In the genomic region with DNA sequence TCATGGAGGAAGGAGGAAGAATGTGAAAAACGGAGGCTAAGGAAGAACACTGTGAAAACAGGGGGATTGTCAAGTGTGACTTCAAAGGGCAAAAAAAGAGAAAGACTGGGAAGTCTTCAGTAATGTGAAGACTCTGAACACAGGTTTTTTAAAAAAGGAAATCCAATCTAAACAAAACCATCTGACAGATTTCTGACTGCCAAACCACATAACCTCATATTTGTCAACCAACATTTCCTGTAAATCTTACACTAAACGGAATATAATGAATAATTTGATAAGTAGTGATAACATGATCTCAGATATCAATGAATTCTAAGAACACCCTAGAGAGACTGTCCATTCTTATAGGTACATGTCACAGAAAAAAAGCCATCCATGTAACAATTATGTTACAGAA, we compare ENCODE assay signal across 22 cellular contexts.
"Had no signal": no experiment of that assay in that cellular context is flagged by ENCODE, and none has a peak within 500 bp of the region (broad histone marks: within the 10 kb centered on the region; RNA-seq: fewer than 3 reads in every experiment).

No MANE protein-coding gene starts in this region.

- H3K4me1 ChIP-seq: adrenal gland, pancreas, sigmoid colon, upper lobe of right lung had no signal

- H3K4me2 ChIP-seq: neural progenitor cell had no signal

- H3K27me3 ChIP-seq: adrenal gland, dorsolateral prefrontal cortex, gastroesophageal sphincter, neural progenitor cell, pancreas, sigmoid colon, upper lobe of right lung had no signal

- H2AFZ ChIP-seq: neural progenitor cell had no signal

- H3K27ac ChIP-seq: adrenal gland, dorsolateral prefrontal cortex, gastroesophageal sphincter, neural progenitor cell, pancreas, sigmoid colon, SK-N-MC, thoracic aorta, upper lobe of right lung had no signal

- H3K4me3 ChIP-seq: adrenal gland, dorsolateral prefrontal cortex, gastroesophageal sphincter, neural progenitor cell, pancreas, sigmoid colon, SK-N-MC, thoracic aorta, upper lobe of right lung had no signal

- H3K9me3 ChIP-seq: adrenal gland, gastroesophageal sphincter, pancreas, sigmoid colon, thoracic aorta, upper lobe of right lung had no signal

- H3K36me3 ChIP-seq: adrenal gland, gastroesophageal sphincter, neural progenitor cell, pancreas, sigmoid colon, thoracic aorta, upper lobe of right lung had no signal

- DNase-seq: activated CD4-positive, alpha-beta memory T cell treated with anti-CD3 and anti-CD28 coated beads for 36 hours; activated CD4-positive, alpha-beta T cell treated with anti-CD3 and anti-CD28 coated beads for 1 hour; activated CD8-positive, alpha-beta memory T cell treated with anti-CD3 and anti-CD28 coated beads, Interleukin-2, amount 10 ng/mL, durations not matched to agents 7 days and 5 days; activated naive CD4-positive, alpha-beta T cell treated with anti-CD3 and anti-CD28 coated beads, Interleukin-2, amount 50 U/mL, for 16 hours; activated T-cell treated with anti-CD3 and anti-CD28 coated beads, Interleukin-2, amount 50 U/mL, for 1 hour; adrenal gland; cerebellar nuclear complex; dorsolateral prefrontal cortex; endodermal cell; left colon; naive B cell; pancreas; sigmoid colon; stimulated activated CD4-positive, alpha-beta T cell treated with anti-CD3 and anti-CD28 coated beads, Interleukin-12 subunit alpha, Interleukin-12 subunit beta, amount 100 ng/mL, for 4 hours; stimulated activated CD4-positive, alpha-beta T cell treated with anti-CD3 and anti-CD28 coated beads, Interleukin-2, amount 100 ng/mL, for 24 hours; T-cell; T-helper 9 cell; upper lobe of right lung had no signal

- H3K9ac ChIP-seq: neural progenitor cell had no signal
